Comparison of ENCODE assay signal across 8 cellular contexts in genomic region chr12:66087365-66087943, GRCh38. TPM values are rescaled to one million over a fixed set of nuclear protein-coding genes. Genes with fewer than 3 reads are reported as not detected.
DNase-seq lines count a peak whose midpoint lies in the region; ATAC-seq and TF ChIP-seq lines count a peak whose summit lies in the region.

No MANE protein-coding gene starts in this region.

- TF ChIP-seq POLR2A in thyroid gland (IDR thresholded peaks at IDR 0.05): no peak

- WGBS in thyroid gland, 2 donors: 27 to 29% methylated on average over 10 of the region's 10 CpGs

- CTCF ChIA-PET in activated CD4-positive, alpha-beta memory T cell treated with anti-CD3 and anti-CD28 coated beads, Interleukin-2, amount 10 ng/mL, durations not matched to agents 7 days and 5 days (lab: Charles Lee): interaction anchor here (0.7 to 1.2 kb wide), 3 partner anchors 21 to 608 kb away, joined by 3 to 4 read pairs (median 3); no protein-coding TSS in a partner anchor

- H3K27ac ChIP-seq in 22Rv1 (no peak overlapping the region), thyroid gland (no peak overlapping the region)

- no peaks in the 10 kb centered on the region for H3K4me1 ChIP-seq in thyroid gland

- no peaks in the 10 kb centered on the region for H3K9me3 Mint-ChIP-seq in activated CD4-positive, alpha-beta memory T cell treated with anti-CD3 and anti-CD28 coated beads, Interleukin-2, amount 10 ng/mL, durations not matched to agents 7 days and 5 days
- peaks cover 0 to 20% (median 5%) of the 10 kb centered on the region in 7 donors for H3K9me3 Mint-ChIP-seq in naive B cell

- intact Hi-C loops in thyroid gland (cut with DNase I): loop anchor here (10.0 kb wide), 1 partner anchor 1193 kb away; no protein-coding TSS in a partner anchor

- POLR2A ChIA-PET in activated CD4-positive, alpha-beta memory T cell treated with anti-CD3 and anti-CD28 coated beads, Interleukin-2, amount 10 ng/mL, durations not matched to agents 7 days and 5 days (lab: Charles Lee): no interaction called here

- H3K36me3 ChIP-seq in thyroid gland: no peaks in the 10 kb centered on the region

- H3K27me3 ChIP-seq in thyroid gland: no peaks in the 10 kb centered on the region

- H3K4me3 Mint-ChIP-seq in activated CD4-positive, alpha-beta memory T cell treated with anti-CD3 and anti-CD28 coated beads, Interleukin-2, amount 10 ng/mL, durations not matched to agents 7 days and 5 days: no peak overlapping the region
- no peak overlapping the region for H3K4me3 Mint-ChIP-seq in naive B cell

- H3K4me3 ChIP-seq in thyroid gland (replicated peaks in 1 of 3): no peak overlapping the region

- H3K36me3 Mint-ChIP-seq in activated CD4-positive, alpha-beta memory T cell treated with anti-CD3 and anti-CD28 coated beads, Interleukin-2, amount 10 ng/mL, durations not matched to agents 7 days and 5 days (ENCODE audit: low read depth): no peaks in the 10 kb centered on the region
- no peaks in the 10 kb centered on the region for H3K36me3 Mint-ChIP-seq in naive B cell

- DNase-seq in NCI-H226: peak; percentile 30
- peak; percentile 52 for DNase-seq in activated CD4-positive, alpha-beta memory T cell treated with anti-CD3 and anti-CD28 coated beads, Interleukin-2, amount 10 ng/mL, durations not matched to agents 7 days and 5 days
- DNase-seq in naive B cell: peak; percentile 30
- peak; percentile 70 to 74 for DNase-seq in thyroid gland

- no peaks in the 10 kb centered on the region for H3K4me1 Mint-ChIP-seq in activated CD4-positive, alpha-beta memory T cell treated with anti-CD3 and anti-CD28 coated beads, Interleukin-2, amount 10 ng/mL, durations not matched to agents 7 days and 5 days
- H3K4me1 Mint-ChIP-seq in naive B cell: peaks cover 0 to 1% (median 0%) of the 10 kb centered on the region in 3 donors

- TF ChIP-seq CTCF in 22Rv1 (IDR thresholded peaks at IDR 0.05) (peak; percentile 97), GM12873 (IDR thresholded peaks at IDR 0.05; ENCODE audit: insufficient read depth, low read depth, low read length, missing control alignments) (peak; percentile 78), thyroid gland (IDR thresholded peaks at IDR 0.05) (peak; percentile 44 to 79 (median 70))

- no peak overlapping the region for H3K27ac Mint-ChIP-seq in activated CD4-positive, alpha-beta memory T cell treated with anti-CD3 and anti-CD28 coated beads, Interleukin-2, amount 10 ng/mL, durations not matched to agents 7 days and 5 days
- no peak overlapping the region for H3K27ac Mint-ChIP-seq in naive B cell

- peaks cover 21% of the 10 kb centered on the region for H3K27me3 Mint-ChIP-seq in activated CD4-positive, alpha-beta memory T cell treated with anti-CD3 and anti-CD28 coated beads, Interleukin-2, amount 10 ng/mL, durations not matched to agents 7 days and 5 days
- H3K27me3 Mint-ChIP-seq in naive B cell: peaks cover 5 to 14% (median 8%) of the 10 kb centered on the region in 3 donors

- H3K9me3 ChIP-seq in thyroid gland: no peaks in the 10 kb centered on the region

- ATAC-seq in HG03025 (IDR thresholded peaks at IDR 0.05; ENCODE audit: low FRiP score, unreplicated experiment) (peak; percentile 49), esophagus mucosa (peak; percentile 48), naive B cell (ENCODE audit: low read depth in 2 of 2) (peak; percentile 41 to 60)

RNA-seq across cellular contexts. Expression of gene LLPH, which starts 43.1 kb away (rescaled TPM):
- 10 to 100 TPM; 30.0 to 33.3 TPM for total RNA-seq in activated CD4-positive, alpha-beta memory T cell treated with anti-CD3 and anti-CD28 coated beads, Interleukin-2, amount 10 ng/mL, durations not matched to agents 7 days and 5 days
- 18.3 TPM for total RNA-seq in esophagus mucosa
- polyA plus RNA-seq in naive B cell (ENCODE audit: low read depth in 6 of 6): 10 to 100 TPM; 35.8 to 51.2 (median 40.6) TPM
- total RNA-seq in thyroid gland: 10 to 100 TPM in 1 of 4 donors, 1 to 10 TPM in 3; 4.5 to 15.0 (median 6.3) TPM
